Comparison of ENCODE assay signal across 1 cellular context in genomic region chrX:52839137-52839536, GRCh38.
TF ChIP-seq lines count a peak whose summit lies in the region.

No MANE protein-coding gene starts in this region.

TF ChIP-seq in GM23338, 12 proteins besides CTCF, POLR2A, EP300 and RAD21 (continued from another document):
- TF ChIP-seq POLR2AphosphoS5 (IDR thresholded peaks at IDR 0.05; ENCODE audit: low read depth) (no peak), ETS1 (IDR thresholded peaks at IDR 0.05) (no peak), ZNF114 (CRISPR knock-in tag; IDR thresholded peaks at IDR 0.05) (no peak), REST (IDR thresholded peaks at IDR 0.05; ENCODE audit: unreplicated experiment) (no peak), ZNF331 (CRISPR knock-in tag; IDR thresholded peaks at IDR 0.05; ENCODE audit: low read depth) (no peak), NANOG (IDR thresholded peaks at IDR 0.05; ENCODE audit: borderline replicate concordance) (no peak), ZNF462 (CRISPR knock-in tag; IDR thresholded peaks at IDR 0.05) (no peak), CREB1 (CRISPR knock-in tag; IDR thresholded peaks at IDR 0.05; ENCODE audit: low read depth) (no peak), STAT1 (IDR thresholded peaks at IDR 0.05; ENCODE audit: unreplicated experiment) (no peak)
